ENCODE assay signal across 17 cellular contexts in genomic region chr6:90026216-90026615, GRCh38.
DNase-seq lines count a peak whose midpoint lies in the region; ATAC-seq, FAIRE-seq and TF ChIP-seq lines count a peak whose summit lies in the region.
"Had no signal": no experiment of that assay in that cellular context is flagged by ENCODE, and none has a peak within 500 bp of the region (broad histone marks: within the 10 kb centered on the region; RNA-seq: fewer than 3 reads in every experiment).

No MANE protein-coding gene starts in this region.

- H3K27ac ChIP-seq in keratinocyte (ENCODE audit: control insufficient read depth, insufficient read depth, low read length) = no peak overlapping the region
- H3K27ac ChIP-seq: neural progenitor cell had no signal

- H3K9me3 ChIP-seq in keratinocyte (ENCODE audit: control insufficient read depth, low read depth, low read length) = no peaks in the 10 kb centered on the region
- H3K9me3 ChIP-seq: BE2C had no signal

- no peaks in the 10 kb centered on the region for H3K9me3 Mint-ChIP-seq in natural killer cell treated with Interleukin-12 subunit alpha and Interleukin-12 subunit beta and Interleukin-15 and Interleukin-18, amount 100 ng/mL, for 72 hours
- no peaks in the 10 kb centered on the region for H3K9me3 Mint-ChIP-seq in natural killer cell
- peaks cover 7% of the 10 kb centered on the region for H3K9me3 Mint-ChIP-seq in activated CD4-positive, alpha-beta memory T cell treated with anti-CD3 and anti-CD28 coated beads, Interleukin-2, amount 10 ng/mL, durations not matched to agents 7 days and 5 days
- no peaks in the 10 kb centered on the region for H3K9me3 Mint-ChIP-seq in stimulated activated naive CD8-positive, alpha-beta T cell treated with anti-CD3 and anti-CD28 coated beads, Interleukin-15, amount 100 ng/mL, for 72 hours
- H3K9me3 Mint-ChIP-seq: HFFc6 had no signal

- peak overlapping the region; percentile 83 for H3K4me3 Mint-ChIP-seq in natural killer cell treated with Interleukin-12 subunit alpha and Interleukin-12 subunit beta and Interleukin-15 and Interleukin-18, amount 100 ng/mL, for 72 hours
- no peak overlapping the region for H3K4me3 Mint-ChIP-seq in natural killer cell
- no peak overlapping the region for H3K4me3 Mint-ChIP-seq in activated CD4-positive, alpha-beta memory T cell treated with anti-CD3 and anti-CD28 coated beads, Interleukin-2, amount 10 ng/mL, durations not matched to agents 7 days and 5 days
- peak overlapping the region; percentile 64 to 89 for H3K4me3 Mint-ChIP-seq in stimulated activated naive CD8-positive, alpha-beta T cell treated with anti-CD3 and anti-CD28 coated beads, Interleukin-15, amount 100 ng/mL, for 72 hours
- H3K4me3 Mint-ChIP-seq: neural progenitor cell, T-helper 17 cell had no signal

- H3K36me3 ChIP-seq in keratinocyte (ENCODE audit: control insufficient read depth in 2 of 2, extremely low read depth in 1 of 2, insufficient read depth in 2 of 2, low read length in 2 of 2) = no peaks in the 10 kb centered on the region
- H3K36me3 ChIP-seq: BE2C, neural progenitor cell had no signal

- no peak for FAIRE-seq in keratinocyte (lab: Jason Lieb, UNC)

- H3K4me1 Mint-ChIP-seq in natural killer cell treated with Interleukin-12 subunit alpha and Interleukin-12 subunit beta and Interleukin-15 and Interleukin-18, amount 100 ng/mL, for 72 hours (ENCODE audit: low read depth in 2 of 2) = peaks cover 35 to 46% of the 10 kb centered on the region in 2 donors
- peaks cover 51 to 55% of the 10 kb centered on the region in 2 donors for H3K4me1 Mint-ChIP-seq in natural killer cell
- peaks cover 53% of the 10 kb centered on the region for H3K4me1 Mint-ChIP-seq in activated CD4-positive, alpha-beta memory T cell treated with anti-CD3 and anti-CD28 coated beads, Interleukin-2, amount 10 ng/mL, durations not matched to agents 7 days and 5 days
- H3K4me1 Mint-ChIP-seq in stimulated activated naive CD8-positive, alpha-beta T cell treated with anti-CD3 and anti-CD28 coated beads, Interleukin-15, amount 100 ng/mL, for 72 hours = peaks cover 85% of the 10 kb centered on the region

- peaks cover 11% of the 10 kb centered on the region for H3K4me1 ChIP-seq in keratinocyte (ENCODE audit: control insufficient read depth, extremely low read depth, insufficient read depth, low read length)
- H3K4me1 ChIP-seq: neural progenitor cell had no signal

- peak overlapping the region in 1 of 2 donors; percentile 58 for H3K27ac Mint-ChIP-seq in natural killer cell treated with Interleukin-12 subunit alpha and Interleukin-12 subunit beta and Interleukin-15 and Interleukin-18, amount 100 ng/mL, for 72 hours
- H3K27ac Mint-ChIP-seq in natural killer cell = peak overlapping the region in 1 of 2 donors; percentile 17
- H3K27ac Mint-ChIP-seq in activated CD4-positive, alpha-beta memory T cell treated with anti-CD3 and anti-CD28 coated beads, Interleukin-2, amount 10 ng/mL, durations not matched to agents 7 days and 5 days = peak overlapping the region; percentile 38
- H3K27ac Mint-ChIP-seq in stimulated activated naive CD8-positive, alpha-beta T cell treated with anti-CD3 and anti-CD28 coated beads, Interleukin-15, amount 100 ng/mL, for 72 hours = peak overlapping the region in 1 of 2 donors; percentile 95
- H3K27ac Mint-ChIP-seq: HFFc6, neural progenitor cell, T-helper 17 cell had no signal

- no peaks in the 10 kb centered on the region for H3K79me2 ChIP-seq in keratinocyte (ENCODE audit: control insufficient read depth, insufficient read depth, low read length)

- no peak overlapping the region for H3K9ac ChIP-seq in keratinocyte (ENCODE audit: control insufficient read depth, extremely low read depth, insufficient read depth, low read length)
- H3K9ac ChIP-seq: neural progenitor cell had no signal

- intact Hi-C loops in natural killer cell (cut with micrococcal nuclease) = no loop called here

- H3K4me3 ChIP-seq in keratinocyte (ENCODE audit: control insufficient read depth in 2 of 3, extremely low read depth in 1 of 3, insufficient read depth in 2 of 3, low read depth in 1 of 3, low read length in 3 of 3) = no peak overlapping the region
- H3K4me3 ChIP-seq: neural progenitor cell had no signal

- dilution Hi-C loops in keratinocyte (cut with MboI; ENCODE audit: extremely low pct_ligation_motif_present, low sequenced_read_pairs) = no loop called here

- TF ChIP-seq CTCF in natural killer cell (IDR thresholded peaks at IDR 0.05) (no peak), keratinocyte (optimal IDR thresholded peaks at IDR 0.05 in 1 of 3, IDR thresholded peaks at IDR 0.05 in 1 of 3, conservative IDR thresholded peaks at IDR 0.05 in 1 of 3; ENCODE audit: extremely low read depth in 1 of 3, insufficient read depth in 2 of 3, low read length in 3 of 3) (no peak)

- H3K27me3 ChIP-seq in keratinocyte (ENCODE audit: control insufficient read depth, extremely low read depth, insufficient read depth, low read length) = no peaks in the 10 kb centered on the region
- H3K27me3 ChIP-seq: BE2C, neural progenitor cell had no signal

- no peak for ATAC-seq in natural killer cell treated with Interleukin-12 subunit alpha and Interleukin-12 subunit beta and Interleukin-15 and Interleukin-18, amount 100 ng/mL, for 72 hours
- no peak for ATAC-seq in natural killer cell
- no peak for ATAC-seq in stimulated activated naive CD8-positive, alpha-beta T cell treated with anti-CD3 and anti-CD28 coated beads, Interleukin-15, amount 100 ng/mL, for 72 hours

- H4K20me1 ChIP-seq in keratinocyte (ENCODE audit: control insufficient read depth, extremely low read depth, insufficient read depth, low read length) = no peaks in the 10 kb centered on the region

- H2AFZ ChIP-seq in keratinocyte (ENCODE audit: control insufficient read depth, low read length) = no peak overlapping the region
- H2AFZ ChIP-seq: neural progenitor cell had no signal

- POLR2A ChIA-PET in activated CD4-positive, alpha-beta memory T cell treated with anti-CD3 and anti-CD28 coated beads, Interleukin-2, amount 10 ng/mL, durations not matched to agents 7 days and 5 days (lab: Charles Lee) = interaction anchor here (1.4 kb wide), 1 partner anchor 25 kb away, joined by 4 read pairs; no protein-coding TSS in a partner anchor

- DNase-seq in natural killer cell treated with Interleukin-12 subunit alpha and Interleukin-12 subunit beta and Interleukin-15 and Interleukin-18, amount 100 ng/mL, for 72 hours (ENCODE audit: low spot score) = no peak
- DNase-seq in natural killer cell = no peak
- no peak for DNase-seq in activated CD4-positive, alpha-beta memory T cell treated with anti-CD3 and anti-CD28 coated beads, Interleukin-2, amount 10 ng/mL, durations not matched to agents 7 days and 5 days
- no peak for DNase-seq in keratinocyte (ENCODE audit: low read depth, low spot score)
- no peak for DNase-seq in stimulated activated naive CD8-positive, alpha-beta T cell treated with anti-CD3 and anti-CD28 coated beads, Interleukin-15, amount 100 ng/mL, for 72 hours
- no peak for DNase-seq in NCI-H1105 treated with DMSO at 0.1 percent for 48 hours (lab: John Stamatoyannopoulos, UW)
- DNase-seq in SIG-M5 (lab: John Stamatoyannopoulos, UW) = no peak
- no peak for DNase-seq in EL
- DNase-seq: activated effector memory CD4-positive, alpha-beta T cell treated with Interleukin-2 at 50 U/mL for 16 hours; effector memory CD4-positive, alpha-beta T cell; MM.1S; NCI-H1930; NCI-H774; T-helper 17 cell had no signal

- H3K27me3 Mint-ChIP-seq in natural killer cell treated with Interleukin-12 subunit alpha and Interleukin-12 subunit beta and Interleukin-15 and Interleukin-18, amount 100 ng/mL, for 72 hours = peaks cover 2 to 5% of the 10 kb centered on the region in 2 donors
- no peaks in the 10 kb centered on the region for H3K27me3 Mint-ChIP-seq in natural killer cell (ENCODE audit: low read depth in 2 of 2)
- H3K27me3 Mint-ChIP-seq in activated CD4-positive, alpha-beta memory T cell treated with anti-CD3 and anti-CD28 coated beads, Interleukin-2, amount 10 ng/mL, durations not matched to agents 7 days and 5 days = no peaks in the 10 kb centered on the region
- H3K27me3 Mint-ChIP-seq in stimulated activated naive CD8-positive, alpha-beta T cell treated with anti-CD3 and anti-CD28 coated beads, Interleukin-15, amount 100 ng/mL, for 72 hours = no peaks in the 10 kb centered on the region
- H3K27me3 Mint-ChIP-seq: T-helper 17 cell had no signal

- peaks cover 3% of the 10 kb centered on the region for H3K9me1 ChIP-seq in keratinocyte (ENCODE audit: control insufficient read depth, extremely low read depth, insufficient read depth, low read length)

- H3K4me2 ChIP-seq in keratinocyte (ENCODE audit: control insufficient read depth, extremely low read depth, insufficient read depth, low read depth, low read length) = peak overlapping the region; percentile 31
- H3K4me2 ChIP-seq: neural progenitor cell had no signal

- CTCF ChIA-PET in activated CD4-positive, alpha-beta memory T cell treated with anti-CD3 and anti-CD28 coated beads, Interleukin-2, amount 10 ng/mL, durations not matched to agents 7 days and 5 days (lab: Charles Lee) = no interaction called here

- H3K36me3 Mint-ChIP-seq in natural killer cell treated with Interleukin-12 subunit alpha and Interleukin-12 subunit beta and Interleukin-15 and Interleukin-18, amount 100 ng/mL, for 72 hours = no peaks in the 10 kb centered on the region
- H3K36me3 Mint-ChIP-seq in natural killer cell = no peaks in the 10 kb centered on the region
- H3K36me3 Mint-ChIP-seq in activated CD4-positive, alpha-beta memory T cell treated with anti-CD3 and anti-CD28 coated beads, Interleukin-2, amount 10 ng/mL, durations not matched to agents 7 days and 5 days (ENCODE audit: low read depth) = peaks cover 22% of the 10 kb centered on the region

Comparison
In these comparisons a context has a peak if more than half of its experiments do, and no peak if none do; other contexts are left out.
1. H3K4me3 Mint-ChIP-seq: peak in natural killer cell treated with Interleukin-12 subunit alpha and Interleukin-12 subunit beta and Interleukin-15 and Interleukin-18, amount 100 ng/mL, for 72 hours (single experiment) and stimulated activated naive CD8-positive, alpha-beta T cell treated with anti-CD3 and anti-CD28 coated beads, Interleukin-15, amount 100 ng/mL, for 72 hours (2 of 2); none in natural killer cell (single experiment) and activated CD4-positive, alpha-beta memory T cell treated with anti-CD3 and anti-CD28 coated beads, Interleukin-2, amount 10 ng/mL, durations not matched to agents 7 days and 5 days (single experiment).